In genomic region chr6:34926655-34927054, GRCh38 we compare ENCODE assay signal across 12 cellular contexts. TPM values are rescaled to one million over a fixed set of nuclear protein-coding genes. Genes with fewer than 3 reads are reported as not detected.
DNase-seq lines count a peak whose midpoint lies in the region; TF ChIP-seq lines count a peak whose summit lies in the region.
"Had no signal": no experiment of that assay in that cellular context is flagged by ENCODE, and none has a peak within 500 bp of the region (broad histone marks: within the 10 kb centered on the region; RNA-seq: fewer than 3 reads in every experiment).

No MANE protein-coding gene starts in this region.

- H3K4me1 ChIP-seq in mesenchymal stem cell (ENCODE audit: control insufficient read depth, insufficient read depth, low read depth, low read length) = peaks cover 12% of the 10 kb centered on the region
- no peaks in the 10 kb centered on the region for H3K4me1 ChIP-seq in SJCRH30

- H3K27me3 ChIP-seq in BJ (ENCODE audit: control insufficient read depth, insufficient read depth, low read length) (no peaks in the 10 kb centered on the region), mesenchymal stem cell (ENCODE audit: control insufficient read depth in 1 of 2, insufficient read depth in 1 of 2, low read length in 2 of 2) (no peaks in the 10 kb centered on the region), SJCRH30 (no peaks in the 10 kb centered on the region)

- H3K9me3 ChIP-seq in mesenchymal stem cell (ENCODE audit: control insufficient read depth, low read length) = no peaks in the 10 kb centered on the region
- no peaks in the 10 kb centered on the region for H3K9me3 ChIP-seq in SJCRH30 (replicated peaks)

- H2BK15ac ChIP-seq in mesenchymal stem cell (ENCODE audit: low read depth, poor library complexity, severe bottlenecking) = no peak overlapping the region

- no peak overlapping the region for H3K14ac ChIP-seq in mesenchymal stem cell (ENCODE audit: low read length in 2 of 2)

- no peak overlapping the region for H3K18ac ChIP-seq in mesenchymal stem cell (ENCODE audit: low read depth in 1 of 2, low read length in 2 of 2)

- no peak overlapping the region for H3K4ac ChIP-seq in mesenchymal stem cell (ENCODE audit: low read depth in 1 of 2, low read length in 2 of 2)

- H3K27ac ChIP-seq in mesenchymal stem cell (ENCODE audit: low read length, poor library complexity, severe bottlenecking) (no peak overlapping the region), SJCRH30 (no peak overlapping the region)
- H3K27ac ChIP-seq: parathyroid adenoma had no signal

- in situ Hi-C loops in astrocyte of the spinal cord (cut with HindIII; ENCODE audit: low sequenced_read_pairs) = no loop called here

- H2BK5ac ChIP-seq in mesenchymal stem cell (ENCODE audit: low read depth, low read length, poor library complexity, severe bottlenecking) = no peak overlapping the region

- peak overlapping the region; percentile 41 for H4K91ac ChIP-seq in mesenchymal stem cell (ENCODE audit: low read length)

- no peak overlapping the region for H3K23ac ChIP-seq in mesenchymal stem cell (ENCODE audit: low read length in 2 of 2)

- H3K79me1 ChIP-seq in mesenchymal stem cell (replicated peaks; ENCODE audit: low read length, poor library complexity, severe bottlenecking) = peaks cover 43% of the 10 kb centered on the region

- H3K4me2 ChIP-seq in mesenchymal stem cell (ENCODE audit: low read length, poor library complexity, severe bottlenecking) = no peak overlapping the region

- no peak overlapping the region for H3K4me3 ChIP-seq in BJ (ENCODE audit: low read depth, low read length)
- no peak overlapping the region for H3K4me3 ChIP-seq in astrocyte of the spinal cord (ENCODE audit: low read depth, low read length)
- no peak overlapping the region for H3K4me3 ChIP-seq in mesenchymal stem cell (ENCODE audit: insufficient read depth in 1 of 2, low read depth in 1 of 2, low read length in 2 of 2)
- no peak overlapping the region for H3K4me3 ChIP-seq in SJCRH30
- H3K4me3 ChIP-seq: GM12878 had no signal

- no peak overlapping the region for H4K8ac ChIP-seq in mesenchymal stem cell (ENCODE audit: low read length)

- TF ChIP-seq CTCF in BJ (IDR thresholded peaks at IDR 0.05; ENCODE audit: insufficient read depth, low read depth, low read length) (no peak), astrocyte of the spinal cord (IDR thresholded peaks at IDR 0.05; ENCODE audit: low read depth, low read length) (no peak), GM20000 (IDR thresholded peaks at IDR 0.05; ENCODE audit: extremely low read depth, missing control alignments) (no peak)

- POLR2A ChIA-PET in BJ (lab: Charles Lee) = no interaction called here

- H2BK12ac ChIP-seq in mesenchymal stem cell (ENCODE audit: low read length in 2 of 2) = no peak overlapping the region

- peak; percentile 16 for DNase-seq in BJ (ENCODE audit: low read depth)
- DNase-seq in HS-5 (ENCODE audit: low read depth) = peak; percentile 31
- peak; percentile 32 for DNase-seq in astrocyte of the spinal cord (ENCODE audit: low read depth, low spot score)
- DNase-seq in mesenchymal stem cell = peak; percentile 16
- no peak for DNase-seq in foreskin melanocyte
- DNase-seq in GM20000 (ENCODE audit: low spot score) = no peak
- DNase-seq in SJCRH30 = no peak
- no peak for DNase-seq in activated CD4-positive, alpha-beta T cell treated with anti-CD3 and anti-CD28 coated beads, Interleukin-2, amount 50 U/mL, for 48 hours
- DNase-seq: activated naive CD4-positive, alpha-beta T cell treated with Interleukin-2 at 50 U/mL for 16 hours; NCI-H1048 had no signal

- no peak overlapping the region for H2BK120ac ChIP-seq in mesenchymal stem cell (ENCODE audit: low read depth, low read length)

- H2AFZ ChIP-seq in mesenchymal stem cell (ENCODE audit: low read depth, low read length) = no peak overlapping the region
- H2AFZ ChIP-seq: parathyroid adenoma had no signal

- no peaks in the 10 kb centered on the region for H3K36me3 ChIP-seq in BJ (ENCODE audit: control insufficient read depth, insufficient read depth, low read length)
- no peaks in the 10 kb centered on the region for H3K36me3 ChIP-seq in mesenchymal stem cell (ENCODE audit: control insufficient read depth in 1 of 2, insufficient read depth in 2 of 2, low read depth in 1 of 2, low read length in 2 of 2)
- no peaks in the 10 kb centered on the region for H3K36me3 ChIP-seq in SJCRH30

- CTCF ChIA-PET in BJ (lab: Yijun Ruan, JAX) = interaction anchor here (0.5 to 1.6 kb wide), 2 partner anchors 12 to 65 kb away, joined by 3 to 4 read pairs; no protein-coding TSS in a partner anchor

- H2AK5ac ChIP-seq in mesenchymal stem cell (ENCODE audit: low read length, severe bottlenecking) = no peak overlapping the region

- H3K9ac ChIP-seq in mesenchymal stem cell (ENCODE audit: low read length) = no peak overlapping the region
- H3K9ac ChIP-seq: parathyroid adenoma had no signal

RNA-seq across cellular contexts. Expression of gene ANKS1A, which starts 37.6 kb away (rescaled TPM):
- 3.1 and 4.2 TPM in 2 replicates for polyA plus RNA-seq in BJ (2011; rRNA removed)
- 6.3 and 8.2 TPM in 2 replicates for polyA minus RNA-seq in BJ (2011; rRNA and poly(A)+ RNA removed)
- 5.8 TPM for polyA plus RNA-seq in mesenchymal stem cell (2013, experiment 1 of 2)
- 5.7 TPM for polyA plus RNA-seq in mesenchymal stem cell (2013, experiment 2 of 2)
- total RNA-seq in SJCRH30 (2014; rRNA removed; shearing (Covaris generic)) = 16.0 and 18.2 TPM in 2 replicates

RNA-seq across cellular contexts. Expression of gene TAF11, which starts 38.8 kb away (rescaled TPM):
- polyA plus RNA-seq in BJ (2011; rRNA removed) = 15.2 and 24.7 TPM in 2 replicates
- 6.3 and 6.8 TPM in 2 replicates for polyA minus RNA-seq in BJ (2011; rRNA and poly(A)+ RNA removed)
- polyA plus RNA-seq in mesenchymal stem cell (2013, experiment 1 of 2) = 29.3 TPM
- polyA plus RNA-seq in mesenchymal stem cell (2013, experiment 2 of 2) = 30.4 TPM
- 50.6 and 54.0 TPM in 2 replicates for total RNA-seq in SJCRH30 (2014; rRNA removed; shearing (Covaris generic))

Comparison
In these comparisons a context has a peak if more than half of its experiments do, and no peak if none do; other contexts are left out.
1. DNase-seq: peak in BJ (single experiment), HS-5 (single experiment), astrocyte of the spinal cord (single experiment) and mesenchymal stem cell (single experiment); none in foreskin melanocyte (single experiment), GM20000 (single experiment), SJCRH30 (0 of 2) and activated CD4-positive, alpha-beta T cell treated with anti-CD3 and anti-CD28 coated beads, Interleukin-2, amount 50 U/mL, for 48 hours (0 of 2).